6 cellular contexts compared by ENCODE assay signal in genomic region chr16:23595246-23595950, GRCh38. TPM values are rescaled to one million over a fixed set of nuclear protein-coding genes. Genes with fewer than 3 reads are reported as not detected.
DNase-seq lines count a peak whose midpoint lies in the region; ATAC-seq and TF ChIP-seq lines count a peak whose summit lies in the region.

No MANE protein-coding gene starts in this region.

- no peaks in the 10 kb centered on the region for H3K9me3 ChIP-seq in iPS DF 6.9 (ENCODE audit: control insufficient read depth, insufficient read depth, low read length)
- H3K9me3 ChIP-seq in uterus = no peaks in the 10 kb centered on the region

- intact Hi-C loops in uterus (cut with DNase I; ENCODE audit: low total_unique reads) = no loop called here

- TF ChIP-seq CTCF in uterus (IDR thresholded peaks at IDR 0.05) = no peak

- H3K27me3 ChIP-seq in iPS DF 6.9 (ENCODE audit: control insufficient read depth, insufficient read depth, low read length) = no peaks in the 10 kb centered on the region
- H3K27me3 ChIP-seq in uterus = no peaks in the 10 kb centered on the region

- DNase-seq in RKO (ENCODE audit: low spot score) (peak; percentile 25), iPS DF 6.9 (ENCODE audit: low read depth, low spot score) (no peak), uterus (no peak), dedifferentiated amniotic fluid mesenchymal stem cell (ENCODE audit: extremely low spot score) (no peak)

- WGBS in iPS DF 6.9 (ENCODE audit: insufficient coverage, insufficient read length) = no CpG with 5 or more reads among the region's 34 CpGs

- H3K4me1 ChIP-seq in iPS DF 6.9 (ENCODE audit: control insufficient read depth, insufficient read depth, low read length) = no peaks in the 10 kb centered on the region
- H3K4me1 ChIP-seq in uterus = peaks cover 7 to 15% of the 10 kb centered on the region in 2 donors

- no peak for TF ChIP-seq POLR2A in uterus (IDR thresholded peaks at IDR 0.05)

- no peak overlapping the region for H3K27ac ChIP-seq in iPS DF 6.9 (ENCODE audit: low read length)
- H3K27ac ChIP-seq in uterus = peak overlapping the region; percentile 81 to 88

- ATAC-seq in HG02970 (IDR thresholded peaks at IDR 0.05; ENCODE audit: low FRiP score, unreplicated experiment) = no peak

- peak overlapping the region; percentile 95 for H3K4me3 ChIP-seq in GM08714 (ENCODE audit: low read length)
- peak overlapping the region; percentile 74 for H3K4me3 ChIP-seq in iPS DF 6.9 (ENCODE audit: low read length)
- H3K4me3 ChIP-seq in uterus = peak overlapping the region; percentile 92 to 95

- H3K36me3 ChIP-seq in iPS DF 6.9 (ENCODE audit: control insufficient read depth, insufficient read depth, low read length) (peaks cover under 1% of the 10 kb centered on the region; the same call in 1 of the 2 replicates), uterus (no peaks in the 10 kb centered on the region)

RNA-seq across cellular contexts. Expression of gene NDUFAB1, which starts 0.7 kb away (rescaled TPM):
- 100 to 1,000 TPM in 1 of 4 donors, 10 to 100 TPM in 3; 48.0 to 161 (median 59.0) TPM for total RNA-seq in uterus

RNA-seq across cellular contexts. Expression of gene UBFD1, which starts 37.9 kb away (rescaled TPM):
- 100 to 1,000 TPM in 1 of 4 donors, 10 to 100 TPM in 3; 26.5 to 142 (median 67.0) TPM for total RNA-seq in uterus

RNA-seq across cellular contexts. Expression of gene EARS2, which starts 38.2 kb away (rescaled TPM):
- 10 to 100 TPM; 18.0 to 81.8 (median 39.5) TPM for total RNA-seq in uterus

RNA-seq across cellular contexts. Expression of gene PALB2, which starts 45.7 kb away (rescaled TPM):
- total RNA-seq in uterus = 10 to 100 TPM in 2 of 4 donors, 1 to 10 TPM in 2; 1.5 to 11.3 (median 6.5) TPM

RNA-seq across cellular contexts. Expression of gene DCTN5, which starts 45.9 kb away (rescaled TPM):
- total RNA-seq in uterus = 10 to 100 TPM in 3 of 4 donors, 1 to 10 TPM in 1; 5.6 to 67.2 (median 27.9) TPM
